1 cellular context compared by ENCODE assay signal in genomic region chr11:65338680-65339079, GRCh38.
TF ChIP-seq lines count a peak whose summit lies in the region.

No MANE protein-coding gene starts in this region.

TF ChIP-seq in H1, 55 proteins besides CTCF, POLR2A, EP300 and RAD21:
- TF ChIP-seq ASH2L (IDR thresholded peaks at IDR 0.05; ENCODE audit: low read length) = no peak
- TF ChIP-seq GABPA (IDR thresholded peaks at IDR 0.05; ENCODE audit: borderline replicate concordance, insufficient read depth, low read length) = no peak
- TF ChIP-seq TCF12 (IDR thresholded peaks at IDR 0.05; ENCODE audit: low read depth, low read length) = no peak
- TF ChIP-seq PHF8 (conservative IDR thresholded peaks at IDR 0.05; ENCODE audit: low read depth, low read length) = no peak
- TF ChIP-seq TBP (IDR thresholded peaks at IDR 0.05; ENCODE audit: low read depth, low read length) = no peak
- TF ChIP-seq SRF (IDR thresholded peaks at IDR 0.05; ENCODE audit: low read depth, low read length) = no peak
- TF ChIP-seq USF2 (IDR thresholded peaks at IDR 0.05; ENCODE audit: low read length) = no peak
- no peak for TF ChIP-seq KDM5A (IDR thresholded peaks at IDR 0.05; ENCODE audit: low read length)
- no peak for TF ChIP-seq POLR2AphosphoS5 (IDR thresholded peaks at IDR 0.05; ENCODE audit: low read depth, low read length)
